Comparison of ENCODE assay signal across 7 cellular contexts in the genomic region with DNA sequence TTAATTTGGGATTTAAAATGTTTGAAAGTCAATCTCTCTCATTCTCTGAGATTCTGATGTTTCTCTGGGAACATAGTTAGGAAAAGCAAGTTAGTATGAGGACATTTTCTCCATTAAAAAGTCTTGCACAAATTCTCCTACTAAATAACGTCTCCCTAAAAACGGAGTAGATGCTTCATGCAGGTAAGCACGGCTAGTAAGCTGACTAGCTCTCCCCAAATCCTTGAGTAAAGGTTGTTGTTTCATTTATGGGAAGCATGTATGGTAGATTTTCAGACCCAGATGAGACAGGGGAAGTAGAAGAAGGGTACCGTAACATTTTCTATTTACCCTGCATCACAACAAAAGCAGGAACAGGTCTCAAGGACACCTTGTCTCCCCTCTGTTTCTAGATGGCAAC.
"Had no signal": no experiment of that assay in that cellular context is flagged by ENCODE, and none has a peak within 500 bp of the region (broad histone marks: within the 10 kb centered on the region; RNA-seq: fewer than 3 reads in every experiment).

No MANE protein-coding gene starts in this region.

- H3K9ac ChIP-seq: KMS-11 had no signal

- H3K4me2 ChIP-seq: KMS-11 had no signal

- FAIRE-seq: HTR-8/SVneo, K562 had no signal

- ATAC-seq: K562 had no signal

- H3K4me3 ChIP-seq: K562 had no signal

- H3K27ac ChIP-seq: HL-60, KMS-11 had no signal

- DNase-seq: IMR-90, KBM-7, KG1 had no signal
